In the genomic region with DNA sequence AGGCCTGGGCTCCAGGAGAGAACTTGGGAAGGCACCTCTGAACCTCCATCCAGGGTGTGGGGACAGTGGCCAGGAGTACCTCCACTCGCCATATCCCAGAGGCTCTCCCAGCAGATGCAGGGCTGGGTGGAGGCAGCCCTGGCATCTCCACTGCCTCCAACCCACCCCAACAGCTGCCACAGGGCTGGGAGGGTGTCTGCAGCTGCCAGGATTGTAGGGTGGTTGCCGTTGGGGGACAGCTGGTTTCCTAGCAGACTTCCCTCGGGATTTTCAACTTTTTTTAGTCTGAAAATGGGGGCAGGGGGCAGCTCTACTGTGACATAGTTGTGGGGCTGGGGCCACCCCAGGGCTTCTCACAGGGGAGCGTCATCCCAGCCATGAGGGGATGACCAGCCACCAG, we compare ENCODE assay signal across 19 cellular contexts.
DNase-seq lines count a peak whose midpoint lies in the region; ATAC-seq and TF ChIP-seq lines count a peak whose summit lies in the region.
"Had no signal": no experiment of that assay in that cellular context is flagged by ENCODE, and none has a peak within 500 bp of the region (broad histone marks: within the 10 kb centered on the region; RNA-seq: fewer than 3 reads in every experiment).

No MANE protein-coding gene starts in this region.

- TF ChIP-seq CTCF in GM10248 (IDR thresholded peaks at IDR 0.05; ENCODE audit: control extremely low read depth, extremely low read depth, low read depth, missing control alignments), result no peak

- H3K9me3 ChIP-seq in mucosa of rectum (ENCODE audit: control insufficient read depth in 2 of 2, low read length in 2 of 2), result no peaks in the 10 kb centered on the region
- H3K9me3 ChIP-seq in subcutaneous abdominal adipose tissue (ENCODE audit: control insufficient read depth in 5 of 5, low read length in 5 of 5), result no peaks in the 10 kb centered on the region
- H3K9me3 ChIP-seq: left lung, pancreas, SJSA1 had no signal

- ATAC-seq in GM19328 (IDR thresholded peaks at IDR 0.05; ENCODE audit: unreplicated experiment) (no peak), HG03460 (IDR thresholded peaks at IDR 0.05; ENCODE audit: unreplicated experiment) (no peak)
- ATAC-seq: left lung had no signal

- POLR2A ChIA-PET in GM10248 (lab: Yijun Ruan, JAX), result no interaction called here

- CTCF ChIA-PET in GM10248 (lab: Yijun Ruan, JAX), result no interaction called here

- H3K36me3 ChIP-seq in mucosa of rectum (ENCODE audit: control insufficient read depth in 2 of 2, insufficient read depth in 2 of 2, low read length in 2 of 2), result peaks cover 3 to 5% of the 10 kb centered on the region in 2 donors
- H3K36me3 ChIP-seq in subcutaneous abdominal adipose tissue (ENCODE audit: control insufficient read depth in 5 of 5, insufficient read depth in 5 of 5, low read length in 5 of 5), result peaks cover 0 to 30% (median 17%) of the 10 kb centered on the region in 5 donors
- H3K36me3 ChIP-seq: left lung, pancreas, SJSA1 had no signal

- peak; percentile 36 for DNase-seq in DMS53 (lab: John Stamatoyannopoulos, UW)
- DNase-seq in DMS53 treated with DMSO at 0.1 percent for 48 hours (lab: John Stamatoyannopoulos, UW; ENCODE audit: unreplicated experiment), result no peak
- DNase-seq in SW480 (ENCODE audit: low spot score), result peak; percentile 11
- no peak for DNase-seq in GM10248 (ENCODE audit: extremely low spot score)
- DNase-seq: 8988T; activated CD8-positive, alpha-beta memory T cell treated with anti-CD3 and anti-CD28 coated beads for 24 hours; DMS79; left lung; NCI-H2029; NCI-H510A; OCI-M1; stimulated activated CD4-positive, alpha-beta T cell treated with anti-CD3 and anti-CD28 coated beads, Interleukin-4, amount 100 ng/mL, for 24 hours had no signal

- H3K4me1 ChIP-seq in mucosa of rectum (ENCODE audit: control insufficient read depth in 2 of 2, insufficient read depth in 2 of 2, low read length in 2 of 2) (peaks cover 35 to 40% of the 10 kb centered on the region in 2 donors), subcutaneous abdominal adipose tissue (ENCODE audit: control insufficient read depth in 5 of 5, insufficient read depth in 5 of 5, low read length in 5 of 5) (peaks cover 5 to 50% (median 36%) of the 10 kb centered on the region in 5 donors)
- H3K4me1 ChIP-seq: left lung, pancreas, SJSA1 had no signal

- H3K27ac ChIP-seq in mucosa of rectum (ENCODE audit: low read depth in 2 of 2, low read length in 2 of 2) (peak overlapping the region; percentile 84 to 88), subcutaneous abdominal adipose tissue (ENCODE audit: low read depth, low read length) (peak overlapping the region; percentile 41)
- H3K27ac ChIP-seq: GM23248, left lung, pancreas, SJSA1 had no signal

- no peak overlapping the region for H3K4me3 ChIP-seq in mucosa of rectum (ENCODE audit: low read length in 2 of 2)
- no peak overlapping the region for H3K4me3 ChIP-seq in subcutaneous abdominal adipose tissue (ENCODE audit: low read depth in 1 of 5, low read length in 5 of 5)
- H3K4me3 ChIP-seq: GM23248, left lung, pancreas, SJSA1 had no signal

- peak overlapping the region in 1 of 2 donors; percentile 33 for H3K9ac ChIP-seq in mucosa of rectum (ENCODE audit: low read depth in 1 of 2, low read length in 2 of 2)
- peak overlapping the region in 1 of 5 donors; percentile 35 for H3K9ac ChIP-seq in subcutaneous abdominal adipose tissue (ENCODE audit: low read length in 5 of 5)
- H3K9ac ChIP-seq: GM23248 had no signal

- H3K27me3 ChIP-seq in mucosa of rectum (ENCODE audit: control insufficient read depth in 2 of 2, insufficient read depth in 2 of 2, low read length in 2 of 2), result no peaks in the 10 kb centered on the region
- no peaks in the 10 kb centered on the region for H3K27me3 ChIP-seq in subcutaneous abdominal adipose tissue (ENCODE audit: control insufficient read depth in 5 of 5, insufficient read depth in 4 of 5, low read length in 5 of 5)
- H3K27me3 ChIP-seq: left lung, pancreas, SJSA1 had no signal

Comparison
In these comparisons a context has a peak if more than half of its experiments do, and no peak if none do; other contexts are left out.
1. DNase-seq: peak in DMS53 (single experiment) and SW480 (single experiment); none in DMS53 treated with DMSO at 0.1 percent for 48 hours (single experiment) and GM10248 (single experiment).